In genomic region chr7:22802843-22803242, GRCh38 we compare ENCODE assay signal across 7 cellular contexts. TPM values are rescaled to one million over a fixed set of nuclear protein-coding genes. Genes with fewer than 3 reads are reported as not detected.
A peak's percentile ranks its signal among the peaks of the same experiment; 100 is the strongest.
DNase-seq lines count a peak whose midpoint lies in the region; ATAC-seq, FAIRE-seq and TF ChIP-seq lines count a peak whose summit lies in the region.
"Not testable (repeated sequence)": the region's sequence is repeated elsewhere in the genome, so short reads cannot be mapped to it uniquely, and the experiment has no call there.

No MANE protein-coding gene starts in this region.

- not testable (repeated sequence) for H3K79me2 ChIP-seq in H9 (ENCODE audit: insufficient read depth, low read length); K562 (ENCODE audit: control insufficient read depth, insufficient read depth, low read length)

- not testable (repeated sequence) for H3K36me3 ChIP-seq in HUES64 (ENCODE audit: insufficient read depth, low read length); NT2/D1 (ENCODE audit: insufficient read depth, insufficient read length, low read length); K562 (ENCODE audit: control insufficient read depth, insufficient read depth, low read length); endodermal cell (ENCODE audit: control insufficient read depth, insufficient read depth, low read length); iPS-20b (ENCODE audit: insufficient read depth, low read depth, low read length)

- TF ChIP-seq RAD21 in K562 (CRISPR knock-in tag; conservative IDR thresholded peaks at IDR 0.05 in 1 of 2, IDR thresholded peaks at IDR 0.05 in 1 of 2) = not testable (repeated sequence)

- not testable (repeated sequence) for H3K27me3 Mint-ChIP-seq in H9 (ENCODE audit: low read depth); endodermal cell (ENCODE audit: insufficient read depth)

- CTCF ChIA-PET in K562 (lab: Yijun Ruan, JAX; ENCODE audit: low intra/inter-chr PET ratio) = not testable (repeated sequence)

- H3K9me3 Mint-ChIP-seq in H9 (peaks cover 35% of the 10 kb centered on the region in 2 experiments), endodermal cell (peaks cover 33% of the 10 kb centered on the region)

- H2BK15ac ChIP-seq in H9 (ENCODE audit: low read depth, low read length) = not testable (repeated sequence)

- not testable (repeated sequence) for H3K9me3 ChIP-seq in H9 (ENCODE audit: control insufficient read depth, low read depth, low read length); K562 (replicated peaks; ENCODE audit: control insufficient read depth, insufficient read depth, low read depth, low read length); iPS-20b (ENCODE audit: insufficient read depth, low read depth, low read length)
- peaks cover 11% of the 10 kb centered on the region; the same call in 1 of the 2 replicates for H3K9me3 ChIP-seq in HUES64 (ENCODE audit: insufficient read depth, low read depth, low read length)
- peaks cover 25% of the 10 kb centered on the region for H3K9me3 ChIP-seq in NT2/D1 (ENCODE audit: insufficient read depth, low read length)
- peaks cover 30% of the 10 kb centered on the region for H3K9me3 ChIP-seq in endodermal cell (ENCODE audit: control insufficient read depth, low read length)

- not testable (repeated sequence) for H2AFZ ChIP-seq in H9 (ENCODE audit: low read length)
- peak overlapping the region; percentile 68; the same call in 1 of the 2 replicates for H2AFZ ChIP-seq in K562 (ENCODE audit: low read depth, low read length)

- not testable (repeated sequence) for H3K4me2 ChIP-seq in H9 (ENCODE audit: insufficient read depth, insufficient read length, low read length); K562 (ENCODE audit: insufficient read depth, low read length)

- not testable (repeated sequence) for H3K27me3 ChIP-seq in H9 (ENCODE audit: insufficient read depth, low read length); HUES64 (ENCODE audit: insufficient read depth, low read length); NT2/D1 (ENCODE audit: insufficient read depth, insufficient read length); K562 (ENCODE audit: control insufficient read depth in 2 of 2, insufficient read depth in 2 of 2, low read length in 2 of 2); endodermal cell (ENCODE audit: control insufficient read depth, insufficient read depth, low read length, poor library complexity, severe bottlenecking); iPS-20b (ENCODE audit: insufficient read depth, low read length)

- not testable (repeated sequence) for ATAC-seq in K562

- H3K4me3 ChIP-seq in HUES64 (ENCODE audit: low read length); K562; endodermal cell (ENCODE audit: low read length): not testable (repeated sequence)
- H3K4me3 ChIP-seq in NT2/D1 (ENCODE audit: insufficient read length, low read depth) (peak overlapping the region; percentile 16), iPS-20b (ENCODE audit: low read length) (0 out of 2 replicates have a peak overlapping the region, but pooled peaks have one; percentile 34)

- not testable (repeated sequence) for H4K8ac ChIP-seq in H9 (replicated peaks; ENCODE audit: insufficient read length, low read depth, low read length)

- H3K27ac Mint-ChIP-seq in H9 (peak overlapping the region; percentile 42 to 84 (median 47); a peak in 6 of 7 replicates), endodermal cell (peak overlapping the region; percentile 58)

- H2BK20ac ChIP-seq in H9 (ENCODE audit: low read depth, low read length, poor library complexity, severe bottlenecking) = not testable (repeated sequence)

- not testable (repeated sequence) for H3K27ac ChIP-seq in H9 (ENCODE audit: insufficient read length, low read depth, low read length); K562 (ENCODE audit: extremely low read depth, low read depth, low read length); endodermal cell (ENCODE audit: low read depth, low read length); iPS-20b (ENCODE audit: low read length)
- H3K27ac ChIP-seq in HUES64 (ENCODE audit: low read depth, low read length) = peak overlapping the region; percentile 65; the same call in 1 of the 2 replicates

- H3K4ac ChIP-seq in H9 (ENCODE audit: low read depth, low read length) = not testable (repeated sequence)

- not testable (repeated sequence) for H3T11ph ChIP-seq in H9 (ENCODE audit: low read length)

- not testable (repeated sequence) for H2BK120ac ChIP-seq in H9 (ENCODE audit: low read depth, low read length, poor library complexity, severe bottlenecking)

- in situ Hi-C loops in K562 (cut with MboI) = not testable (repeated sequence)

- peaks cover 34 to 40% of the 10 kb centered on the region in 2 experiments for H3K4me1 Mint-ChIP-seq in H9
- H3K4me1 Mint-ChIP-seq in endodermal cell = peaks cover 30% of the 10 kb centered on the region

- POLR2A ChIA-PET in K562 (lab: Yijun Ruan, JAX) = interaction anchor here (0.7 kb wide), 1 partner anchor 36 kb away, joined by 3 read pairs; no protein-coding TSS in a partner anchor

- H2BK12ac ChIP-seq in H9 (ENCODE audit: insufficient read length, low read depth, low read length) = not testable (repeated sequence)

- H4K20me1 ChIP-seq in H9 (ENCODE audit: control insufficient read depth, insufficient read depth, insufficient read length); K562 (replicated peaks; ENCODE audit: control insufficient read depth, insufficient read depth, low read length): not testable (repeated sequence)

- BruUV-seq in K562 (replicated peaks; lab: Mats Ljungman, UMichigan) = not testable (repeated sequence)

- not testable (repeated sequence) for H2BK5ac ChIP-seq in H9 (ENCODE audit: insufficient read length, low read length)

- H3K18ac ChIP-seq in H9 (ENCODE audit: insufficient read length, low read depth, low read length) = not testable (repeated sequence)

- not testable (repeated sequence) for H3K56ac ChIP-seq in H9 (ENCODE audit: insufficient read length, low read depth, low read length)

- TF ChIP-seq POLR2A in K562 (conservative IDR thresholded peaks at IDR 0.05) = not testable (repeated sequence)

- not testable (repeated sequence) for H4K5ac ChIP-seq in H9 (ENCODE audit: insufficient read length, low read depth, low read length)

- peak overlapping the region; percentile 0 to 51; a peak in 3 of 5 replicates for H3K4me3 Mint-ChIP-seq in H9
- not testable (repeated sequence) for H3K4me3 Mint-ChIP-seq in endodermal cell

- H3K4me1 ChIP-seq in H9 (ENCODE audit: insufficient read depth, low read length) (peaks cover 12% of the 10 kb centered on the region; the same call in 1 of the 2 replicates), HUES64 (ENCODE audit: insufficient read depth, low read length) (peaks cover 34% of the 10 kb centered on the region), endodermal cell (ENCODE audit: control insufficient read depth, insufficient read depth, low read length) (peaks cover 11% of the 10 kb centered on the region), iPS-20b (ENCODE audit: insufficient read depth, low read length) (peaks cover 21% of the 10 kb centered on the region)
- not testable (repeated sequence) for H3K4me1 ChIP-seq in NT2/D1 (ENCODE audit: insufficient read depth, insufficient read length); K562 (replicated peaks in 1 of 2; ENCODE audit: control insufficient read depth in 2 of 2, insufficient read depth in 2 of 2, low read length in 2 of 2)

- intact Hi-C loops in K562 (cut with micrococcal nuclease) = not testable (repeated sequence)

- H3K14ac ChIP-seq in H9 (ENCODE audit: insufficient read depth, low read length) = not testable (repeated sequence)

- H3K23me2 ChIP-seq in H9 (ENCODE audit: insufficient read length, low read depth, low read length, poor library complexity, severe bottlenecking) = not testable (repeated sequence)

- H2AK5ac ChIP-seq in H9 (ENCODE audit: insufficient read length, low read length) = not testable (repeated sequence)

- TF ChIP-seq CTCF in H9 (conservative IDR thresholded peaks at IDR 0.05); K562 (IDR thresholded peaks at IDR 0.05 in 2 of 3, conservative IDR thresholded peaks at IDR 0.05 in 1 of 3; ENCODE audit: insufficient read depth in 2 of 3, low read depth in 1 of 3, low read length in 3 of 3); endodermal cell (conservative IDR thresholded peaks at IDR 0.05): not testable (repeated sequence)

- TF ChIP-seq EP300 in K562 (IDR thresholded peaks at IDR 0.05; ENCODE audit: low read length) = not testable (repeated sequence)

- WGBS in H9 (ENCODE audit: extremely low coverage, insufficient read length, low lambda C conversion rate) = no CpG with 5 or more reads among the region's 4 CpGs
- 26% methylated on average over 4 of the region's 4 CpGs for WGBS in HUES64
- 48% methylated on average over 4 of the region's 4 CpGs for WGBS in K562 (ENCODE audit: insufficient coverage, low coverage, missing lambda C conversion rate)
- WGBS in endodermal cell (ENCODE audit: insufficient coverage in 1 of 2, insufficient read length in 1 of 2), 2 experiments = 36 to 73% methylated on average over 2 to 4 of the region's 4 CpGs

- not testable (repeated sequence) for H4K91ac ChIP-seq in H9 (ENCODE audit: insufficient read length, low read depth, low read length)

- peaks cover 16 to 34% (median 20%) of the 10 kb centered on the region in 3 experiments for H3K36me3 Mint-ChIP-seq in H9 (ENCODE audit: insufficient read depth in 1 of 3, low read depth in 3 of 3)
- H3K36me3 Mint-ChIP-seq in endodermal cell (ENCODE audit: low read depth) = peaks cover 12% of the 10 kb centered on the region

- H3K79me1 ChIP-seq in H9 (ENCODE audit: insufficient read depth, low read depth, low read length, poor library complexity, severe bottlenecking) = not testable (repeated sequence)

- H3K9ac ChIP-seq in H9 (ENCODE audit: extremely low read depth, insufficient read length, low read length); HUES64 (ENCODE audit: low read depth, low read length); K562 (ENCODE audit: insufficient read depth in 1 of 2, low read depth in 2 of 2, low read length in 2 of 2); endodermal cell (ENCODE audit: extremely low read depth, low read length, poor library complexity, severe bottlenecking); iPS-20b (ENCODE audit: low read depth, low read length): not testable (repeated sequence)
- peak overlapping the region; percentile 66 for H3K9ac ChIP-seq in NT2/D1 (ENCODE audit: insufficient read length, low read depth)

- H3K23ac ChIP-seq in H9 (ENCODE audit: insufficient read length, low read depth, low read length) = not testable (repeated sequence)

- DNase-seq in ELF-1 (ENCODE audit: low read depth, low spot score) = peak; percentile 54
- DNase-seq in H9 = peak; percentile 39
- DNase-seq in NT2/D1 (ENCODE audit: low read depth, low spot score); K562 (ENCODE audit: extremely low read depth in 1 of 4, low spot score in 3 of 4); endodermal cell: not testable (repeated sequence)

- H3K9me1 ChIP-seq in K562 (ENCODE audit: control insufficient read depth, insufficient read depth, low read length) = not testable (repeated sequence)

- FAIRE-seq in K562 (lab: Jason Lieb, UNC) = not testable (repeated sequence)

RNA-seq across cellular contexts. Expression of gene TOMM7, which starts 19.8 kb away (rescaled TPM):
- 368 and 400 TPM in 2 replicates for total RNA-seq in H9 (2021)
- polyA plus RNA-seq in HUES64 (2013, experiment 1 of 2) = 330 TPM
- 334 TPM for polyA plus RNA-seq in HUES64 (2013, experiment 2 of 2)
- 33.0 and 56.7 TPM in 2 replicates for total RNA-seq in K562 (2011; cell fraction: chromatin; rRNA removed; ENCODE audit: low replicate concordance)
- total RNA-seq in K562 (2011; cell fraction: nucleolus; rRNA removed) = 99.1 and 138 TPM in 2 replicates
- 91.9 and 144 TPM in 2 replicates for total RNA-seq in K562 (2011; cell fraction: nucleoplasm; rRNA removed)
- 254 and 299 TPM in 2 replicates for total RNA-seq in K562 (2014; rRNA removed)
- total RNA-seq in K562 (2014; rRNA removed; fragmentation: Illumina TruSeq; extraction: Trizol) = 527 and 643 TPM in 2 replicates
- total RNA-seq in K562 (2015; rRNA removed; fragmentation: Illumina TruSeq; extraction: Trizol) = 301 and 309 TPM in 2 replicates
- 421 and 457 TPM in 2 replicates for total RNA-seq in K562 (2021)
- 1,717 and 2,316 TPM in 2 replicates for polyA plus RNA-seq in K562 (2011; rRNA removed)
- polyA plus RNA-seq in K562 (2011; cell fraction: cytosol; rRNA removed) = 211 and 453 TPM in 2 replicates
- 114 and 243 TPM in 2 replicates for polyA plus RNA-seq in K562 (2011; cell fraction: nucleus; rRNA removed)
- 614 and 759 TPM in 2 replicates for polyA plus RNA-seq in K562 (2012)
- polyA plus RNA-seq in K562 (2014; fragmentation: Illumina TruSeq; extraction: Trizol) = 263 and 283 TPM in 2 replicates
- polyA plus RNA-seq in K562 (2014; fragmentation: Nextera tagmentation; extraction: Ambion mirVana) = 100 to 1,000 TPM; 787 to 797 TPM
- 564 and 638 TPM in 2 replicates for polyA plus RNA-seq in K562 (2014; rRNA removed)
- 96.8 and 124 TPM in 2 replicates for polyA minus RNA-seq in K562 (2011; rRNA and poly(A)+ RNA removed)
- polyA minus RNA-seq in K562 (2011; cell fraction: cytosol; rRNA and poly(A)+ RNA removed) = 53.5 and 72.6 TPM in 2 replicates
- 31.4 and 79.2 TPM in 2 replicates for polyA minus RNA-seq in K562 (2011; cell fraction: nucleus; rRNA and poly(A)+ RNA removed)
- total RNA-seq in endodermal cell = 100 to 1,000 TPM; 335 to 356 TPM
- polyA plus RNA-seq in endodermal cell (2013, experiment 1 of 2) = 358 TPM
- polyA plus RNA-seq in endodermal cell (2013, experiment 2 of 2) = 283 TPM
